1 cellular context compared by ENCODE assay signal in the genomic region with DNA sequence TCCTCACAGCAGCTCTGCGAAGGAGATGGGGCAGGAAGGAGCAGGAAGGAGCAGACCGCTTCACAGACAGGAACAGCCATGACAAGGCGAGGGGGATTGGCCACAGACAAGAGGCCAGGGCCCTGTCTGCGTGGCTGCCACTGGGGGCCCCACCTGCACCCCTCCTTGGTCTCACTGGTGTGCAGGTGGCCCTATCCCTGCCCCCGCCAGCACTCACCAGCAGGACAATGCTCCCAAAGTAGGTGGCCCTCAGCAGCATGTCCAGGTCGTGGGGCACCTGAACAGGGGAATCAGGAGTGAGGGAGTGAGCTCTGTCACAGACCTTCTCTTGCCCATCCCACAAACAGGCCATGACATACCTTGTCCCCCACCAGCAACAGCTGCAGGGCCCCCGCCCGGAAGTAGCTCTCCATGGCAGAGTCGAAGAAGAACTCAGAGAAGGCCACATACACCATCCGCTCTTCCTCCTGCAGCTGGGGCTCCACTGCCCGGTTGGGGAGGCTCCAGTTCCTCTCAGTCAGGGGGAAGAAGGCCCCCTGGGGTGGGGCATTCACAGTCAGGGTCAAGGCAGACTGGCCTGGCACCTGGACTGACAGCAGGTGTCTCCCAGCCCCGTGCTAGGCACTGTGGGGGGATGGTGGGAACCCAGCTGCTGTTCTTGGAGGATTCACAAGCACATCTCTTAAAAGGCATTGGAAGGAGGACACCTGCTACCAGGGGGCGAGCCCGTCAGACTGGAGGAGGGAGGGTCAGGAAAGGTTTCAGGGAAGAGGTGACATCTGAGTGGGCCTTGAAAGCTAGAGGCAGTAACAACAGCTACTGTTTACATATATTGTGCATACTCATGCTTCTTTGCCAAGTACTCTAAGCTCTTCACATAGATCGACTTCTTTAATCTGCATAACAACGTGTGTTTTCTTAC.
TF ChIP-seq lines count a peak whose summit lies in the region.

No MANE protein-coding gene starts in this region.

TF ChIP-seq in HepG2, 621 proteins besides CTCF, POLR2A, EP300 and RAD21 (continued from another document and continues in another):
- TF ChIP-seq, protein P1, sequence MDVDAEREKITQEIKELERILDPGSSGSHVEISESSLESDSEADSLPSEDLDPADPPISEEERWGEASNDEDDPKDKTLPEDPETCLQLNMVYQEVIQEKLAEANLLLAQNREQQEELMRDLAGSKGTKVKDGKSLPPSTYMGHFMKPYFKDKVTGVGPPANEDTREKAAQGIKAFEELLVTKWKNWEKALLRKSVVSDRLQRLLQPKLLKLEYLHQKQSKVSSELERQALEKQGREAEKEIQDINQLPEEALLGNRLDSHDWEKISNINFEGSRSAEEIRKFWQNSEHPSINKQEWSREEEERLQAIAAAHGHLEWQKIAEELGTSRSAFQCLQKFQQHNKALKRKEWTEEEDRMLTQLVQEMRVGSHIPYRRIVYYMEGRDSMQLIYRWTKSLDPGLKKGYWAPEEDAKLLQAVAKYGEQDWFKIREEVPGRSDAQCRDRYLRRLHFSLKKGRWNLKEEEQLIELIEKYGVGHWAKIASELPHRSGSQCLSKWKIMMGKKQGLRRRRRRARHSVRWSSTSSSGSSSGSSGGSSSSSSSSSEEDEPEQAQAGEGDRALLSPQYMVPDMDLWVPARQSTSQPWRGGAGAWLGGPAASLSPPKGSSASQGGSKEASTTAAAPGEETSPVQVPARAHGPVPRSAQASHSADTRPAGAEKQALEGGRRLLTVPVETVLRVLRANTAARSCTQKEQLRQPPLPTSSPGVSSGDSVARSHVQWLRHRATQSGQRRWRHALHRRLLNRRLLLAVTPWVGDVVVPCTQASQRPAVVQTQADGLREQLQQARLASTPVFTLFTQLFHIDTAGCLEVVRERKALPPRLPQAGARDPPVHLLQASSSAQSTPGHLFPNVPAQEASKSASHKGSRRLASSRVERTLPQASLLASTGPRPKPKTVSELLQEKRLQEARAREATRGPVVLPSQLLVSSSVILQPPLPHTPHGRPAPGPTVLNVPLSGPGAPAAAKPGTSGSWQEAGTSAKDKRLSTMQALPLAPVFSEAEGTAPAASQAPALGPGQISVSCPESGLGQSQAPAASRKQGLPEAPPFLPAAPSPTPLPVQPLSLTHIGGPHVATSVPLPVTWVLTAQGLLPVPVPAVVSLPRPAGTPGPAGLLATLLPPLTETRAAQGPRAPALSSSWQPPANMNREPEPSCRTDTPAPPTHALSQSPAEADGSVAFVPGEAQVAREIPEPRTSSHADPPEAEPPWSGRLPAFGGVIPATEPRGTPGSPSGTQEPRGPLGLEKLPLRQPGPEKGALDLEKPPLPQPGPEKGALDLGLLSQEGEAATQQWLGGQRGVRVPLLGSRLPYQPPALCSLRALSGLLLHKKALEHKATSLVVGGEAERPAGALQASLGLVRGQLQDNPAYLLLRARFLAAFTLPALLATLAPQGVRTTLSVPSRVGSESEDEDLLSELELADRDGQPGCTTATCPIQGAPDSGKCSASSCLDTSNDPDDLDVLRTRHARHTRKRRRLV (CRISPR knock-in tag; IDR thresholded peaks at IDR 0.05): no peak
- TF ChIP-seq ZFX (CRISPR knock-in tag; IDR thresholded peaks at IDR 0.05; ENCODE audit: low read depth) (peak; percentile 37; the same call in 1 of the 2 replicates), MBD4 (IDR thresholded peaks at IDR 0.05; ENCODE audit: borderline replicate concordance, low read length) (no peak), DR1 (CRISPR knock-in tag; IDR thresholded peaks at IDR 0.05) (no peak), HNRNPLL (IDR thresholded peaks at IDR 0.05; ENCODE audit: low read depth, low read length, poor library complexity, severe bottlenecking) (peak; percentile 20), SP2 (CRISPR knock-in tag; IDR thresholded peaks at IDR 0.05) (peak; percentile 36; the same call in 1 of the 2 replicates), ARNT (IDR thresholded peaks at IDR 0.05) (no peak), PCBP1 (IDR thresholded peaks at IDR 0.05; ENCODE audit: borderline replicate concordance, low read depth, low read length) (0 out of 2 replicates have a peak, but pooled peaks have one; percentile 23), ZNF598 (CRISPR knock-in tag; IDR thresholded peaks at IDR 0.05; ENCODE audit: borderline replicate concordance) (peak; percentile 35; the same call in 1 of the 2 replicates), MED8 (CRISPR knock-in tag; IDR thresholded peaks at IDR 0.05; ENCODE audit: insufficient replicate concordance) (no peak), KDM3A (CRISPR knock-in tag; IDR thresholded peaks at IDR 0.05; ENCODE audit: low read depth) (no peak), KLF16 (CRISPR knock-in tag; IDR thresholded peaks at IDR 0.05) (0 out of 4 replicates have a peak, but pooled peaks of 1 of the 2 experiments have one; percentile 32), TEAD3 (CRISPR knock-in tag; optimal IDR thresholded peaks at IDR 0.05; ENCODE audit: borderline replicate concordance) (peak; percentile 19), KLF13 (CRISPR knock-in tag; IDR thresholded peaks at IDR 0.05) (0 out of 2 replicates have a peak, but pooled peaks have one; percentile 29), ZNF780A (CRISPR knock-in tag; IDR thresholded peaks at IDR 0.05) (0 out of 2 replicates have a peak, but pooled peaks have one; percentile 27), MAF1 (CRISPR knock-in tag; IDR thresholded peaks at IDR 0.05; ENCODE audit: borderline replicate concordance) (0 out of 2 replicates have a peak, but pooled peaks have one; percentile 5), RXRA (CRISPR knock-in tag; IDR thresholded peaks at IDR 0.05) (peak; percentile 44; the same call in 1 of the 2 replicates), ZNF260 (CRISPR knock-in tag; IDR thresholded peaks at IDR 0.05; ENCODE audit: borderline replicate concordance, low read depth) (no peak), ZNF121 (CRISPR knock-in tag; IDR thresholded peaks at IDR 0.05) (no peak), HHEX (CRISPR knock-in tag; IDR thresholded peaks at IDR 0.05) (no peak), SUZ12 (IDR thresholded peaks at IDR 0.05; ENCODE audit: low read depth, low read length) (no peak), KLF6 (CRISPR knock-in tag; IDR thresholded peaks at IDR 0.05) (no peak), KDM5B (CRISPR knock-in tag; IDR thresholded peaks at IDR 0.05; ENCODE audit: borderline replicate concordance) (0 out of 2 replicates have a peak, but pooled peaks have one; percentile 48)
- TF ChIP-seq, protein P2, sequence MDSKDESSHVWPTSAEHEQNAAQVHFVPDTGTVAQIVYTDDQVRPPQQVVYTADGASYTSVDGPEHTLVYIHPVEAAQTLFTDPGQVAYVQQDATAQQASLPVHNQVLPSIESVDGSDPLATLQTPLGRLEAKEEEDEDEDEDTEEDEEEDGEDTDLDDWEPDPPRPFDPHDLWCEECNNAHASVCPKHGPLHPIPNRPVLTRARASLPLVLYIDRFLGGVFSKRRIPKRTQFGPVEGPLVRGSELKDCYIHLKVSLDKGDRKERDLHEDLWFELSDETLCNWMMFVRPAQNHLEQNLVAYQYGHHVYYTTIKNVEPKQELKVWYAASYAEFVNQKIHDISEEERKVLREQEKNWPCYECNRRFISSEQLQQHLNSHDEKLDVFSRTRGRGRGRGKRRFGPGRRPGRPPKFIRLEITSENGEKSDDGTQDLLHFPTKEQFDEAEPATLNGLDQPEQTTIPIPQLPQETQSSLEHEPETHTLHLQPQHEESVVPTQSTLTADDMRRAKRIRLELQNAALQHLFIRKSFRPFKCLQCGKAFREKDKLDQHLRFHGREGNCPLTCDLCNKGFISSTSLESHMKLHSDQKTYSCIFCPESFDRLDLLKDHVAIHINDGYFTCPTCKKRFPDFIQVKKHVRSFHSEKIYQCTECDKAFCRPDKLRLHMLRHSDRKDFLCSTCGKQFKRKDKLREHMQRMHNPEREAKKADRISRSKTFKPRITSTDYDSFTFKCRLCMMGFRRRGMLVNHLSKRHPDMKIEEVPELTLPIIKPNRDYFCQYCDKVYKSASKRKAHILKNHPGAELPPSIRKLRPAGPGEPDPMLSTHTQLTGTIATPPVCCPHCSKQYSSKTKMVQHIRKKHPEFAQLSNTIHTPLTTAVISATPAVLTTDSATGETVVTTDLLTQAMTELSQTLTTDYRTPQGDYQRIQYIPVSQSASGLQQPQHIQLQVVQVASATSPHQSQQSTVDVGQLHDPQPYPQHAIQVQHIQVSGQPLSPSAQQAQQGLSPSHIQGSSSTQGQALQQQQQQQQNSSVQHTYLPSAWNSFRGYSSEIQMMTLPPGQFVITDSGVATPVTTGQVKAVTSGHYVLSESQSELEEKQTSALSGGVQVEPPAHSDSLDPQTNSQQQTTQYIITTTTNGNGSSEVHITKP (CRISPR knock-in tag; IDR thresholded peaks at IDR 0.05; ENCODE audit: low read depth): 0 out of 2 replicates have a peak, but pooled peaks have one; percentile 12
- TF ChIP-seq, protein P3, sequence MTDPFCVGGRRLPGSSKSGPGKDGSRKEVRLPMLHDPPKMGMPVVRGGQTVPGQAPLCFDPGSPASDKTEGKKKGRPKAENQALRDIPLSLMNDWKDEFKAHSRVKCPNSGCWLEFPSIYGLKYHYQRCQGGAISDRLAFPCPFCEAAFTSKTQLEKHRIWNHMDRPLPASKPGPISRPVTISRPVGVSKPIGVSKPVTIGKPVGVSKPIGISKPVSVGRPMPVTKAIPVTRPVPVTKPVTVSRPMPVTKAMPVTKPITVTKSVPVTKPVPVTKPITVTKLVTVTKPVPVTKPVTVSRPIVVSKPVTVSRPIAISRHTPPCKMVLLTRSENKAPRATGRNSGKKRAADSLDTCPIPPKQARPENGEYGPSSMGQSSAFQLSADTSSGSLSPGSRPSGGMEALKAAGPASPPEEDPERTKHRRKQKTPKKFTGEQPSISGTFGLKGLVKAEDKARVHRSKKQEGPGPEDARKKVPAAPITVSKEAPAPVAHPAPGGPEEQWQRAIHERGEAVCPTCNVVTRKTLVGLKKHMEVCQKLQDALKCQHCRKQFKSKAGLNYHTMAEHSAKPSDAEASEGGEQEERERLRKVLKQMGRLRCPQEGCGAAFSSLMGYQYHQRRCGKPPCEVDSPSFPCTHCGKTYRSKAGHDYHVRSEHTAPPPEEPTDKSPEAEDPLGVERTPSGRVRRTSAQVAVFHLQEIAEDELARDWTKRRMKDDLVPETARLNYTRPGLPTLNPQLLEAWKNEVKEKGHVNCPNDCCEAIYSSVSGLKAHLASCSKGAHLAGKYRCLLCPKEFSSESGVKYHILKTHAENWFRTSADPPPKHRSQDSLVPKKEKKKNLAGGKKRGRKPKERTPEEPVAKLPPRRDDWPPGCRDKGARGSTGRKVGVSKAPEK (CRISPR knock-in tag; IDR thresholded peaks at IDR 0.05; ENCODE audit: borderline replicate concordance): 0 out of 2 replicates have a peak, but pooled peaks have one; percentile 41
- TF ChIP-seq, protein P4, sequence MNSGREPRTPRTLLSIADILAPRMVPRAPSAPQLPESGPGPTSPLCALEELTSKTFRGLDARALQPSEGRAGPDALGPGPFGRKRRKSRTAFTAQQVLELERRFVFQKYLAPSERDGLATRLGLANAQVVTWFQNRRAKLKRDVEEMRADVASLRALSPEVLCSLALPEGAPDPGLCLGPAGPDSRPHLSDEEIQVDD (CRISPR knock-in tag; IDR thresholded peaks at IDR 0.05; ENCODE audit: borderline replicate concordance): no peak
- TF ChIP-seq, protein P5, sequence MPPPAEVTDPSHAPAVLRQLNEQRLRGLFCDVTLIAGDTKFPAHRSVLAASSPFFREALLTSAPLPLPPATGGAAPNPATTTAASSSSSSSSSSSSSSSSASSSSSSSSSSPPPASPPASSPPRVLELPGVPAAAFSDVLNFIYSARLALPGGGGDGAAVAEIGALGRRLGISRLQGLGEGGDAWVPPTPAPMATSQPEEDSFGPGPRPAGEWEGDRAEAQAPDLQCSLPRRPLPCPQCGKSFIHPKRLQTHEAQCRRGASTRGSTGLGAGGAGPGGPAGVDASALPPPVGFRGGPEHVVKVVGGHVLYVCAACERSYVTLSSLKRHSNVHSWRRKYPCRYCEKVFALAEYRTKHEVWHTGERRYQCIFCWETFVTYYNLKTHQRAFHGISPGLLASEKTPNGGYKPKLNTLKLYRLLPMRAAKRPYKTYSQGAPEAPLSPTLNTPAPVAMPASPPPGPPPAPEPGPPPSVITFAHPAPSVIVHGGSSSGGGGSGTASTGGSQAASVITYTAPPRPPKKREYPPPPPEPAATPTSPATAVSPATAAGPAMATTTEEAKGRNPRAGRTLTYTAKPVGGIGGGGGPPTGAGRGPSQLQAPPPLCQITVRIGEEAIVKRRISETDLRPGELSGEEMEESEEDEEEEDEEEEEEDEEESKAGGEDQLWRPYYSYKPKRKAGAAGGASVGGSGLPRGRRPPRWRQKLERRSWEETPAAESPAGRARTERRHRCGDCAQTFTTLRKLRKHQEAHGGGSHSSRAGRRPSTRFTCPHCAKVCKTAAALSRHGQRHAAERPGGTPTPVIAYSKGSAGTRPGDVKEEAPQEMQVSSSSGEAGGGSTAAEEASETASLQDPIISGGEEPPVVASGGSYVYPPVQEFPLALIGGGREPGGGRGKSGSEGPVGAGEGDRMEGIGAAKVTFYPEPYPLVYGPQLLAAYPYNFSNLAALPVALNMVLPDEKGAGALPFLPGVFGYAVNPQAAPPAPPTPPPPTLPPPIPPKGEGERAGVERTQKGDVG (CRISPR knock-in tag; IDR thresholded peaks at IDR 0.05; ENCODE audit: borderline replicate concordance): 0 out of 2 replicates have a peak, but pooled peaks have one; percentile 20
- TF ChIP-seq, protein P6, sequence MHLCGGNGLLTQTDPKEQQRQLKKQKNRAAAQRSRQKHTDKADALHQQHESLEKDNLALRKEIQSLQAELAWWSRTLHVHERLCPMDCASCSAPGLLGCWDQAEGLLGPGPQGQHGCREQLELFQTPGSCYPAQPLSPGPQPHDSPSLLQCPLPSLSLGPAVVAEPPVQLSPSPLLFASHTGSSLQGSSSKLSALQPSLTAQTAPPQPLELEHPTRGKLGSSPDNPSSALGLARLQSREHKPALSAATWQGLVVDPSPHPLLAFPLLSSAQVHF (CRISPR knock-in tag; IDR thresholded peaks at IDR 0.05): 0 out of 2 replicates have a peak, but pooled peaks have one; percentile 37
- TF ChIP-seq, protein P7, sequence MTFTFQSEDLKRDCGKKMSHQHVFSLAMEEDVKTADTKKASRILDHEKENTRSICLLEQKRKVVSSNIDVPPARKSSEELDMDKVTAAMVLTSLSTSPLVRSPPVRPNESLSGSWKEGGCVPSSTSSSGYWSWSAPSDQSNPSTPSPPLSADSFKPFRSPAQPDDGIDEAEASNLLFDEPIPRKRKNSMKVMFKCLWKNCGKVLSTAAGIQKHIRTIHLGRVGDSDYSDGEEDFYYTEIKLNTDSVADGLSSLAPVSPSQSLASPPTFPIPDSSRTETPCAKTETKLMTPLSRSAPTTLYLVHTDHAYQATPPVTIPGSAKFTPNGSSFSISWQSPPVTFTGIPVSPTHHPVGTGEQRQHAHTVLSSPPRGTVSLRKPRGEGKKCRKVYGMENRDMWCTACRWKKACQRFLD (CRISPR knock-in tag; IDR thresholded peaks at IDR 0.05; ENCODE audit: borderline replicate concordance): peak; percentile 24; the same call in 1 of the 2 replicates
- TF ChIP-seq, protein P8, sequence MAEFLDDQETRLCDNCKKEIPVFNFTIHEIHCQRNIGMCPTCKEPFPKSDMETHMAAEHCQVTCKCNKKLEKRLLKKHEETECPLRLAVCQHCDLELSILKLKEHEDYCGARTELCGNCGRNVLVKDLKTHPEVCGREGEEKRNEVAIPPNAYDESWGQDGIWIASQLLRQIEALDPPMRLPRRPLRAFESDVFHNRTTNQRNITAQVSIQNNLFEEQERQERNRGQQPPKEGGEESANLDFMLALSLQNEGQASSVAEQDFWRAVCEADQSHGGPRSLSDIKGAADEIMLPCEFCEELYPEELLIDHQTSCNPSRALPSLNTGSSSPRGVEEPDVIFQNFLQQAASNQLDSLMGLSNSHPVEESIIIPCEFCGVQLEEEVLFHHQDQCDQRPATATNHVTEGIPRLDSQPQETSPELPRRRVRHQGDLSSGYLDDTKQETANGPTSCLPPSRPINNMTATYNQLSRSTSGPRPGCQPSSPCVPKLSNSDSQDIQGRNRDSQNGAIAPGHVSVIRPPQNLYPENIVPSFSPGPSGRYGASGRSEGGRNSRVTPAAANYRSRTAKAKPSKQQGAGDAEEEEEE (CRISPR knock-in tag; IDR thresholded peaks at IDR 0.05; ENCODE audit: borderline replicate concordance): 0 out of 2 replicates have a peak, but pooled peaks have one; percentile 33
- TF ChIP-seq, protein P9, sequence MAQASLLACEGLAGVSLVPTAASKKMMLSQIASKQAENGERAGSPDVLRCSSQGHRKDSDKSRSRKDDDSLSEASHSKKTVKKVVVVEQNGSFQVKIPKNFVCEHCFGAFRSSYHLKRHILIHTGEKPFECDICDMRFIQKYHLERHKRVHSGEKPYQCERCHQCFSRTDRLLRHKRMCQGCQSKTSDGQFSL (CRISPR knock-in tag; IDR thresholded peaks at IDR 0.05): no peak
